16 cellular contexts compared by ENCODE assay signal in genomic region chr7:112638675-112639400, GRCh38.
"Had no signal": no experiment of that assay in that cellular context is flagged by ENCODE, and none has a peak within 500 bp of the region (broad histone marks: within the 10 kb centered on the region; RNA-seq: fewer than 3 reads in every experiment).

No MANE protein-coding gene starts in this region.

- H3K4me3 Mint-ChIP-seq: activated CD8-positive, alpha-beta memory T cell treated with anti-CD3 and anti-CD28 coated beads, Interleukin-2, amount 10 ng/mL, durations not matched to agents 7 days and 5 days; activated T-cell treated with anti-CD3 and anti-CD28 coated beads, Interleukin-2, amount 50 U/mL, for 24 hours; naive thymus-derived CD8-positive, alpha-beta T cell had no signal

- H3K36me3 Mint-ChIP-seq: activated CD8-positive, alpha-beta memory T cell treated with anti-CD3 and anti-CD28 coated beads, Interleukin-2, amount 10 ng/mL, durations not matched to agents 7 days and 5 days; naive thymus-derived CD8-positive, alpha-beta T cell had no signal

- H3K36me3 ChIP-seq: heart left ventricle, right atrium auricular region had no signal

- DNase-seq: activated CD4-positive, alpha-beta T cell treated with anti-CD3 and anti-CD28 coated beads, Interleukin-2, amount 50 U/mL, for 48 hours; activated CD4-positive, CD25-positive, alpha-beta regulatory T cell treated with anti-CD3 and anti-CD28 coated beads, Interleukin-2, amount 50 U/mL, for 72 hours; activated CD8-positive, alpha-beta memory T cell treated with anti-CD3 and anti-CD28 coated beads, Interleukin-2, amount 10 ng/mL, durations not matched to agents 7 days and 5 days; activated gamma-delta T cell treated with Interleukin-2 at 50 U/mL for 16 hours; activated T-cell treated with anti-CD3 and anti-CD28 coated beads, Interleukin-2, amount 50 U/mL, for 24 hours; aorta; foreskin melanocyte; heart left ventricle; mammary epithelial cell; naive thymus-derived CD8-positive, alpha-beta T cell; stimulated activated CD4-positive, alpha-beta T cell treated with anti-CD3 and anti-CD28 coated beads, Interleukin-4, amount 100 ng/mL, for 4 hours had no signal

- H3K4me1 ChIP-seq: heart left ventricle, right atrium auricular region had no signal

- H3K4me1 Mint-ChIP-seq: activated CD8-positive, alpha-beta memory T cell treated with anti-CD3 and anti-CD28 coated beads, Interleukin-2, amount 10 ng/mL, durations not matched to agents 7 days and 5 days; naive thymus-derived CD8-positive, alpha-beta T cell had no signal

- ATAC-seq: activated CD8-positive, alpha-beta memory T cell treated with anti-CD3 and anti-CD28 coated beads, Interleukin-2, amount 10 ng/mL, durations not matched to agents 7 days and 5 days; heart left ventricle; naive thymus-derived CD8-positive, alpha-beta T cell had no signal

- H3K4me3 ChIP-seq: heart left ventricle, right atrium auricular region, skin epidermis had no signal

- H3K27me3 Mint-ChIP-seq: activated CD8-positive, alpha-beta memory T cell treated with anti-CD3 and anti-CD28 coated beads, Interleukin-2, amount 10 ng/mL, durations not matched to agents 7 days and 5 days had no signal

- H3K27ac ChIP-seq: heart left ventricle, right atrium auricular region, skin epidermis had no signal

- H3K27ac Mint-ChIP-seq: activated CD8-positive, alpha-beta memory T cell treated with anti-CD3 and anti-CD28 coated beads, Interleukin-2, amount 10 ng/mL, durations not matched to agents 7 days and 5 days; activated T-cell treated with anti-CD3 and anti-CD28 coated beads, Interleukin-2, amount 50 U/mL, for 24 hours had no signal

- FAIRE-seq: bronchial epithelial cell, endothelial cell of umbilical vein, urothelium cell line had no signal

- H3K27me3 ChIP-seq: heart left ventricle, right atrium auricular region had no signal
